ENCODE assay signal across 1 cellular context in the genomic region with DNA sequence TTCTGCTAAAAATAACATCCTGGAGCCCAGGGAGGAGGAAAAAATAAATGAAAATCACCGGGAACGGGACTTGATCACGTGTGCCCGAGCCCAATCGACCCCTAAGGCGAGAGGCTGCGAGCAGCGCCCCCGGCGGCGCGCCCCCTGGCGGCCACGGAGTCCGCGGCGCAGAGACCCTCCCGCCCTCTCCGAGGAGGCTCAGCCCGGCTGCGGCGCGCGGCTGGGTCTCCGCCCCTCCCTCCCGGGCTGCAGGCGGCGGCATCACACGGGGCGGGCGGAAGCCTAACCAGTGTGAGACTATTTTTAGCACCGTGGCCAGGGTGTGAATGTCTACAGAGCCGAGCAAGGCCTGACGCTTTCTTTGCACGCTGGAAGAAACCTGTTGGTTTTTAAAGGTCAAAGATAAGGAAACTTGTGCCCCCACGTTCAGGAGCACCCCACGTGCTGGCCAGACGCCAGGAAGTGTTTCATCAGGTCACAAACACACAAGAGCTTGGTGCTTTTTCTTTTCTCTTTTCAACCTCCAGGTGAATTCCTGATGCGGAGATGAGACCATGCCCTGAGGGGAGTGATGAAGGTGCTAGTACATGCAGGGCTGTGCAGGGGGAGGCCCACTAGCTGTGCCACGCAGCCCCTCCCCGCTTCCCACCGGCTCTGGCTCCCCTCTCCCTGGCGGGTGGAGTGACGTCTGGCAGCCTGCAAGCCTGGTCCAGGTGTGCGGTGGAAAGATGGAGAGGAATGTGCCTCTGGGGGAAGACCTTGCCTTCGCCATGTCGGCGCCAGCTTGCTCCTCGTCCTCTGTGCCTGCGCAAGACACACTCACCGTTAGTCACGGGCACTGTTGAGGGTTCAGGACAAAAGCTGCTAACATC.
A peak's percentile ranks its signal among the peaks of the same experiment; 100 is the strongest.
TF ChIP-seq lines count a peak whose summit lies in the region.

No MANE protein-coding gene starts in this region.

TF ChIP-seq in HepG2, 621 proteins besides CTCF, POLR2A, EP300 and RAD21 (continues in another document):
- no peak for TF ChIP-seq XBP1 (CRISPR knock-in tag; IDR thresholded peaks at IDR 0.05)
- no peak for TF ChIP-seq ZNF143 (CRISPR knock-in tag; IDR thresholded peaks at IDR 0.05)
- no peak for TF ChIP-seq HDAC6 (IDR thresholded peaks at IDR 0.05; ENCODE audit: low read depth, low read length)
- TF ChIP-seq SOX6 (IDR thresholded peaks at IDR 0.05): no peak
- TF ChIP-seq SOX6 (CRISPR knock-in tag; IDR thresholded peaks at IDR 0.05): peak; percentile 53
- no peak for TF ChIP-seq ZNF703 (CRISPR knock-in tag; IDR thresholded peaks at IDR 0.05; ENCODE audit: borderline replicate concordance)
- no peak for TF ChIP-seq REXO4 (CRISPR knock-in tag; IDR thresholded peaks at IDR 0.05; ENCODE audit: borderline replicate concordance)
- no peak for TF ChIP-seq ZNF614 (CRISPR knock-in tag; IDR thresholded peaks at IDR 0.05; ENCODE audit: borderline replicate concordance)
- TF ChIP-seq ZFP90 (CRISPR knock-in tag; IDR thresholded peaks at IDR 0.05; ENCODE audit: borderline replicate concordance): no peak; the same call in 1 of the 2 replicates
- peak; percentile 72 for TF ChIP-seq ARNT2 (CRISPR knock-in tag; IDR thresholded peaks at IDR 0.05; ENCODE audit: low read depth)
- TF ChIP-seq KLF9 (CRISPR knock-in tag; IDR thresholded peaks at IDR 0.05; ENCODE audit: low read depth): no peak
- TF ChIP-seq ZSCAN20 (CRISPR knock-in tag; IDR thresholded peaks at IDR 0.05; ENCODE audit: borderline replicate concordance): peak; percentile 76; the same call in 1 of the 2 replicates
- peak; percentile 73 for TF ChIP-seq SAP130 (CRISPR knock-in tag; IDR thresholded peaks at IDR 0.05; ENCODE audit: low read depth)
- peak; percentile 62; the same call in 1 of the 2 replicates for TF ChIP-seq ZNF609 (CRISPR knock-in tag; IDR thresholded peaks at IDR 0.05; ENCODE audit: borderline replicate concordance)
- TF ChIP-seq ZBTB7A (CRISPR knock-in tag; IDR thresholded peaks at IDR 0.05): peak; percentile 81
- TF ChIP-seq CENPBD1 (CRISPR knock-in tag; IDR thresholded peaks at IDR 0.05; ENCODE audit: borderline replicate concordance, low read depth): no peak
- no peak for TF ChIP-seq IRX3 (CRISPR knock-in tag; IDR thresholded peaks at IDR 0.05; ENCODE audit: borderline replicate concordance, low read depth)
- no peak for TF ChIP-seq ZNF468 (CRISPR knock-in tag; IDR thresholded peaks at IDR 0.05)
- TF ChIP-seq GLI4 (CRISPR knock-in tag; IDR thresholded peaks at IDR 0.05; ENCODE audit: borderline replicate concordance): no peak
- TF ChIP-seq, protein P1, sequence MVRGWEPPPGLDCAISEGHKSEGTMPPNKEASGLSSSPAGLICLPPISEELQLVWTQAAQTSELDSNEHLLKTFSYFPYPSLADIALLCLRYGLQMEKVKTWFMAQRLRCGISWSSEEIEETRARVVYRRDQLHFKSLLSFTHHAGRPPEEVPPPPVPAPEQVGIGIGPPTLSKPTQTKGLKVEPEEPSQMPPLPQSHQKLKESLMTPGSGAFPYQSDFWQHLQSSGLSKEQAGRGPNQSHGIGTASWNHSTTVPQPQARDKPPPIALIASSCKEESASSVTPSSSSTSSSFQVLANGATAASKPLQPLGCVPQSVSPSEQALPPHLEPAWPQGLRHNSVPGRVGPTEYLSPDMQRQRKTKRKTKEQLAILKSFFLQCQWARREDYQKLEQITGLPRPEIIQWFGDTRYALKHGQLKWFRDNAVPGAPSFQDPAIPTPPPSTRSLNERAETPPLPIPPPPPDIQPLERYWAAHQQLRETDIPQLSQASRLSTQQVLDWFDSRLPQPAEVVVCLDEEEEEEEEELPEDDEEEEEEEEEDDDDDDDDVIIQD (CRISPR knock-in tag; IDR thresholded peaks at IDR 0.05; ENCODE audit: low read depth): no peak
- TF ChIP-seq GABPB1 (CRISPR knock-in tag; IDR thresholded peaks at IDR 0.05): peak; percentile 76; the same call in 1 of the 2 replicates
- no peak for TF ChIP-seq BCL6 (CRISPR knock-in tag; IDR thresholded peaks at IDR 0.05)
- no peak for TF ChIP-seq ZNF383 (CRISPR knock-in tag; IDR thresholded peaks at IDR 0.05; ENCODE audit: borderline replicate concordance)
- no peak for TF ChIP-seq NONO (IDR thresholded peaks at IDR 0.05)
- TF ChIP-seq NONO (CRISPR knock-in tag; conservative IDR thresholded peaks at IDR 0.05): peak; percentile 74
- TF ChIP-seq ZNF878 (CRISPR knock-in tag; IDR thresholded peaks at IDR 0.05): no peak
- TF ChIP-seq PTBP1 (IDR thresholded peaks at IDR 0.05; ENCODE audit: low read depth, low read length, poor library complexity, severe bottlenecking): peak; percentile 30
- no peak for TF ChIP-seq RFX3 (CRISPR knock-in tag; IDR thresholded peaks at IDR 0.05)
- TF ChIP-seq, protein P2, sequence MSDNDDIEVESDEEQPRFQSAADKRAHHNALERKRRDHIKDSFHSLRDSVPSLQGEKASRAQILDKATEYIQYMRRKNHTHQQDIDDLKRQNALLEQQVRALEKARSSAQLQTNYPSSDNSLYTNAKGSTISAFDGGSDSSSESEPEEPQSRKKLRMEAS (IDR thresholded peaks at IDR 0.05): peak; percentile 74; the same call in 1 of the 2 replicates
- no peak for TF ChIP-seq ZNF816 (CRISPR knock-in tag; IDR thresholded peaks at IDR 0.05; ENCODE audit: borderline replicate concordance)
- no peak for TF ChIP-seq ZNF333 (CRISPR knock-in tag; IDR thresholded peaks at IDR 0.05; ENCODE audit: borderline replicate concordance)
- TF ChIP-seq RFXAP (CRISPR knock-in tag; IDR thresholded peaks at IDR 0.05; ENCODE audit: borderline replicate concordance): peak; percentile 38; the same call in 1 of the 2 replicates
- TF ChIP-seq TOPORS (CRISPR knock-in tag; IDR thresholded peaks at IDR 0.05): peak; percentile 58; the same call in 1 of the 2 replicates
- no peak for TF ChIP-seq NAIF1 (CRISPR knock-in tag; IDR thresholded peaks at IDR 0.05; ENCODE audit: borderline replicate concordance)
- TF ChIP-seq UBTF (CRISPR knock-in tag; IDR thresholded peaks at IDR 0.05): peak; percentile 77
- no peak for TF ChIP-seq MTF1 (CRISPR knock-in tag; IDR thresholded peaks at IDR 0.05)
- no peak for TF ChIP-seq HNRNPH1 (optimal IDR thresholded peaks at IDR 0.05; ENCODE audit: low read depth, low read length)
- TF ChIP-seq, protein P3, sequence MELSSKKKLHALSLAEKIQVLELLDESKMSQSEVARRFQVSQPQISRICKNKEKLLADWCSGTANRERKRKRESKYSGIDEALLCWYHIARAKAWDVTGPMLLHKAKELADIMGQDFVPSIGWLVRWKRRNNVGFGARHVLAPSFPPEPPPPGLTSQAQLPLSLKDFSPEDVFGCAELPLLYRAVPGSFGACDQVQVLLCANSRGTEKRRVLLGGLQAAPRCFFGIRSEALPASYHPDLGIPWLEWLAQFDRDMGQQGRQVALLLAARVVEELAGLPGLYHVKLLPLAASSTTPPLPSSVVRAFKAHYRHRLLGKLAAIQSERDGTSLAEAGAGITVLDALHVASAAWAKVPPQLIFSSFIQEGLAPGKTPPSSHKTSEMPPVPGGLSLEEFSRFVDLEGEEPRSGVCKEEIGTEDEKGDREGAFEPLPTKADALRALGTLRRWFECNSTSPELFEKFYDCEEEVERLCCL (CRISPR knock-in tag; IDR thresholded peaks at IDR 0.05; ENCODE audit: borderline replicate concordance): no peak
- no peak for TF ChIP-seq GPN1 (CRISPR knock-in tag; IDR thresholded peaks at IDR 0.05; ENCODE audit: borderline replicate concordance)
- no peak for TF ChIP-seq ZC3H13 (CRISPR knock-in tag; IDR thresholded peaks at IDR 0.05)
- no peak for TF ChIP-seq STAT6 (CRISPR knock-in tag; IDR thresholded peaks at IDR 0.05; ENCODE audit: borderline replicate concordance)
- no peak for TF ChIP-seq HDAC1 (CRISPR knock-in tag; IDR thresholded peaks at IDR 0.05)
- 0 out of 2 replicates have a peak, but pooled peaks have one; percentile 47 for TF ChIP-seq ZNF34 (CRISPR knock-in tag; IDR thresholded peaks at IDR 0.05; ENCODE audit: borderline replicate concordance)
- TF ChIP-seq ZNF430 (CRISPR knock-in tag; IDR thresholded peaks at IDR 0.05): peak; percentile 61; the same call in 1 of the 2 replicates
- peak; percentile 70; the same call in 1 of the 2 replicates for TF ChIP-seq ZNF770 (CRISPR knock-in tag; IDR thresholded peaks at IDR 0.05)
- peak in 1 of 2 experiments; percentile 30; a peak in 1 of 4 replicates for TF ChIP-seq ATF4 (CRISPR knock-in tag; IDR thresholded peaks at IDR 0.05)
